ENCODE assay signal across 1 cellular context in genomic region chr9:93091056-93091452, GRCh38.
TF ChIP-seq lines count a peak whose summit lies in the region.

No MANE protein-coding gene starts in this region.

TF ChIP-seq in HepG2, 621 proteins besides CTCF, POLR2A, EP300 and RAD21:
- TF ChIP-seq MED13 (CRISPR knock-in tag; IDR thresholded peaks at IDR 0.05) (no peak), XRCC5 (optimal IDR thresholded peaks at IDR 0.05; ENCODE audit: low read length) (no peak), RERE (CRISPR knock-in tag; IDR thresholded peaks at IDR 0.05; ENCODE audit: low read depth) (no peak), RXRA (CRISPR knock-in tag; IDR thresholded peaks at IDR 0.05) (no peak), ZBTB8A (CRISPR knock-in tag; IDR thresholded peaks at IDR 0.05; ENCODE audit: borderline replicate concordance, low read depth) (no peak), ZBTB49 (CRISPR knock-in tag; IDR thresholded peaks at IDR 0.05; ENCODE audit: borderline replicate concordance) (no peak), ARID5B (CRISPR knock-in tag; IDR thresholded peaks at IDR 0.05) (no peak), PHF21A (CRISPR knock-in tag; IDR thresholded peaks at IDR 0.05) (no peak), TBX2 (CRISPR knock-in tag; IDR thresholded peaks at IDR 0.05; ENCODE audit: borderline replicate concordance) (no peak), RFXAP (CRISPR knock-in tag; IDR thresholded peaks at IDR 0.05; ENCODE audit: borderline replicate concordance) (no peak), CAMTA2 (CRISPR knock-in tag; IDR thresholded peaks at IDR 0.05; ENCODE audit: borderline replicate concordance) (no peak), HNF1B (CRISPR knock-in tag; IDR thresholded peaks at IDR 0.05) (no peak), PHF20 (CRISPR knock-in tag; IDR thresholded peaks at IDR 0.05) (no peak), RNF219 (CRISPR knock-in tag; IDR thresholded peaks at IDR 0.05) (no peak), SOX6 (IDR thresholded peaks at IDR 0.05) (no peak), SOX6 (CRISPR knock-in tag; IDR thresholded peaks at IDR 0.05) (no peak), ZNF382 (CRISPR knock-in tag; IDR thresholded peaks at IDR 0.05; ENCODE audit: borderline replicate concordance) (no peak), MLX (CRISPR knock-in tag; IDR thresholded peaks at IDR 0.05) (no peak), ZNF281 (CRISPR knock-in tag; IDR thresholded peaks at IDR 0.05; ENCODE audit: borderline replicate concordance) (no peak), TBP (CRISPR knock-in tag; IDR thresholded peaks at IDR 0.05) (no peak), HNF4A (CRISPR knock-in tag; IDR thresholded peaks at IDR 0.05) (no peak)
